In genomic region chr3:113287111-113287817, GRCh38 we compare ENCODE assay signal across 12 cellular contexts.
A peak's percentile ranks its signal among the peaks of the same experiment; 100 is the strongest.
DNase-seq lines count a peak whose midpoint lies in the region; ATAC-seq, FAIRE-seq and TF ChIP-seq lines count a peak whose summit lies in the region.
"Had no signal": no experiment of that assay in that cellular context is flagged by ENCODE, and none has a peak within 500 bp of the region (broad histone marks: within the 10 kb centered on the region; RNA-seq: fewer than 3 reads in every experiment).

No MANE protein-coding gene starts in this region.

- H2AFZ ChIP-seq in H1 (ENCODE audit: low read length), result no peak overlapping the region

- peak overlapping the region; percentile 86 for H3K27ac Mint-ChIP-seq in neural crest cell (ENCODE audit: unreplicated experiment)
- H3K27ac Mint-ChIP-seq: activated naive CD8-positive, alpha-beta T cell treated with anti-CD3 and anti-CD28 coated beads, Interleukin-2, amount 50 U/mL, for 24 hours; natural killer cell; stimulated activated naive CD8-positive, alpha-beta T cell treated with anti-CD3 and anti-CD28 coated beads, Interleukin-15, Interleukin-2, amounts not matched to agents 100 ng/mL and 50 ng/mL, for 24 hours had no signal

- H2BK20ac ChIP-seq in H1 (ENCODE audit: low read length), result no peak overlapping the region

- no peak overlapping the region for H3K18ac ChIP-seq in H1 (ENCODE audit: extremely low read depth, low read length)

- H2BK120ac ChIP-seq in H1 (replicated peaks; ENCODE audit: low read depth, low read length), result no peak overlapping the region

- no peak overlapping the region for H3K4ac ChIP-seq in H1 (replicated peaks; ENCODE audit: insufficient read length, low read depth, low read length)

- H2BK15ac ChIP-seq in H1 (ENCODE audit: low read length), result 0 out of 2 replicates have a peak overlapping the region, but pooled peaks have one; percentile 53

- peaks cover 37% of the 10 kb centered on the region for H3K4me1 Mint-ChIP-seq in neural crest cell
- H3K4me1 Mint-ChIP-seq: natural killer cell had no signal

- no peak overlapping the region for H4K91ac ChIP-seq in H1 (replicated peaks; ENCODE audit: insufficient read length, low read length)

- no peak overlapping the region for H3K14ac ChIP-seq in H1 (ENCODE audit: insufficient read length)

- H3K27me3 ChIP-seq in H1 (replicated peaks in 1 of 4; ENCODE audit: control insufficient read depth in 3 of 4, extremely low read depth in 1 of 4, insufficient read depth in 3 of 4, low read length in 3 of 4) (no peaks in the 10 kb centered on the region), SJCRH30 (no peaks in the 10 kb centered on the region), lower lobe of right lung (ENCODE audit: low read depth) (no peaks in the 10 kb centered on the region)

- no peak overlapping the region for H2BK5ac ChIP-seq in H1 (ENCODE audit: low read depth, low read length)

- H3K4me3 ChIP-seq in H1 (ENCODE audit: extremely low read depth in 1 of 4, insufficient read depth in 2 of 4, low read depth in 3 of 4, low read length in 4 of 4) (no peak overlapping the region), SJCRH30 (no peak overlapping the region), lower lobe of right lung (no peak overlapping the region)

- FAIRE-seq in H1 (lab: Jason Lieb, UNC), result no peak

- POLR2A ChIA-PET in H1 (lab: Charles Lee; ENCODE audit: partially characterized antibody), result no interaction called here

- H2AK5ac ChIP-seq in H1 (ENCODE audit: low read depth, low read length), result no peak overlapping the region

- H3K79me1 ChIP-seq in H1 (ENCODE audit: low read depth, low read length), result no peaks in the 10 kb centered on the region

- no peaks in the 10 kb centered on the region for H3K9me3 Mint-ChIP-seq in neural crest cell
- H3K9me3 Mint-ChIP-seq: activated naive CD8-positive, alpha-beta T cell treated with anti-CD3 and anti-CD28 coated beads, Interleukin-2, amount 50 U/mL, for 24 hours; natural killer cell; stimulated activated naive CD8-positive, alpha-beta T cell treated with anti-CD3 and anti-CD28 coated beads, Interleukin-15, Interleukin-2, amounts not matched to agents 100 ng/mL and 50 ng/mL, for 24 hours had no signal

- no peaks in the 10 kb centered on the region for H3K23me2 ChIP-seq in H1 (ENCODE audit: low read depth, low read length)

- H3K27ac ChIP-seq in C4-2B (peak overlapping the region; percentile 70), H1 (ENCODE audit: low read depth, low read length) (no peak overlapping the region), SJCRH30 (no peak overlapping the region), lower lobe of right lung (no peak overlapping the region)
- H3K27ac ChIP-seq: HL-60 had no signal

- DNase-seq in NCI-H1694 treated with DMSO at 0.1 percent for 48 hours (lab: John Stamatoyannopoulos, UW), result peak; percentile 61
- DNase-seq in H1 (ENCODE audit: low read depth in 1 of 2, low spot score in 2 of 2), result no peak
- DNase-seq in neural crest cell (ENCODE audit: low read depth, low spot score), result no peak
- no peak for DNase-seq in iPS-NIHi11 (ENCODE audit: low spot score)
- no peak for DNase-seq in SHP77 treated with DMSO at 0.1 percent for 48 hours (lab: John Stamatoyannopoulos, UW)
- DNase-seq in SJCRH30, result no peak
- no peak for DNase-seq in lower lobe of right lung
- DNase-seq: natural killer cell had no signal

- 0 out of 2 replicates have a peak overlapping the region, but pooled peaks have one; percentile 91 for H2BK12ac ChIP-seq in H1 (ENCODE audit: low read depth, low read length)

- H3K36me3 Mint-ChIP-seq in neural crest cell (ENCODE audit: low read depth), result peaks cover 9% of the 10 kb centered on the region
- H3K36me3 Mint-ChIP-seq: natural killer cell had no signal

- no peak overlapping the region for H3K4me3 Mint-ChIP-seq in neural crest cell
- H3K4me3 Mint-ChIP-seq: activated naive CD8-positive, alpha-beta T cell treated with anti-CD3 and anti-CD28 coated beads, Interleukin-2, amount 50 U/mL, for 24 hours; natural killer cell; stimulated activated naive CD8-positive, alpha-beta T cell treated with anti-CD3 and anti-CD28 coated beads, Interleukin-15, Interleukin-2, amounts not matched to agents 100 ng/mL and 50 ng/mL, for 24 hours had no signal

- ATAC-seq in lower lobe of right lung, result no peak
- ATAC-seq: activated naive CD8-positive, alpha-beta T cell treated with anti-CD3 and anti-CD28 coated beads, Interleukin-2, amount 50 U/mL, for 24 hours had no signal

- no peak overlapping the region for H4K8ac ChIP-seq in H1 (ENCODE audit: extremely low read depth, insufficient read depth, low read length)

- no peak overlapping the region for H3K23ac ChIP-seq in H1 (ENCODE audit: insufficient read length)

- intact Hi-C loops in lower lobe of right lung (cut with DNase I), result loop anchor here (5.0 kb wide), 2 partner anchors 150 to 235 kb away; no protein-coding TSS in a partner anchor

- TF ChIP-seq POLR2A in H1 (IDR thresholded peaks at IDR 0.05; ENCODE audit: control extremely low read depth in 1 of 2, low read depth in 2 of 2, low read length in 2 of 2), result no peak

- TF ChIP-seq RAD21 in H1 (IDR thresholded peaks at IDR 0.05 in 1 of 2, conservative IDR thresholded peaks at IDR 0.05 in 1 of 2; ENCODE audit: low read depth in 2 of 2, low read length in 2 of 2), result 0 out of 4 replicates have a peak, but pooled peaks of 1 of the 2 experiments have one; percentile 5

- CTCF ChIA-PET in H1 (lab: Charles Lee; ENCODE audit: partially characterized antibody), result interaction anchor here (1.0 to 7.8 kb wide), 41 partner anchors 9 to 459 kb away, joined by 3 to 108 read pairs (median 7); partner anchors contain the start of genes BOC and NAA50

- TF ChIP-seq EP300 in H1 (IDR thresholded peaks at IDR 0.05; ENCODE audit: borderline replicate concordance in 1 of 2, low read depth in 2 of 2, low read length in 2 of 2), result no peak

- no peaks in the 10 kb centered on the region for H3K79me2 ChIP-seq in H1 (ENCODE audit: control insufficient read depth in 1 of 2, insufficient read depth in 2 of 2, low read length in 2 of 2)

- H3K4me1 ChIP-seq in H1 (replicated peaks in 1 of 4; ENCODE audit: control insufficient read depth in 3 of 4, insufficient read depth in 4 of 4, low read length in 3 of 4) (0 out of 7 replicates have a peak, but pooled peaks cover 0 to 2% (median 0%) of the 10 kb centered on the region in 4 experiments), SJCRH30 (peaks cover 4% of the 10 kb centered on the region; the same call in 1 of the 2 replicates), lower lobe of right lung (no peaks in the 10 kb centered on the region)

- no peak overlapping the region for H4K5ac ChIP-seq in H1 (ENCODE audit: insufficient read length, low read depth, low read length)

- no peaks in the 10 kb centered on the region; a peak in 1 of 8 replicates for H3K36me3 ChIP-seq in H1 (ENCODE audit: control insufficient read depth in 2 of 4, insufficient read depth in 4 of 4, low read length in 3 of 4)
- no peaks in the 10 kb centered on the region for H3K36me3 ChIP-seq in SJCRH30
- H3K36me3 ChIP-seq in lower lobe of right lung, result no peaks in the 10 kb centered on the region

- H3K9me3 ChIP-seq in H1 (ENCODE audit: insufficient read depth in 2 of 2, low read depth in 1 of 2, low read length in 1 of 2) (no peaks in the 10 kb centered on the region), SJCRH30 (replicated peaks) (no peaks in the 10 kb centered on the region), lower lobe of right lung (no peaks in the 10 kb centered on the region)

- H3K9ac ChIP-seq in H1 (replicated peaks in 1 of 4; ENCODE audit: extremely low read depth in 1 of 4, low read depth in 3 of 4, low read length in 3 of 4), result no peak overlapping the region

- H3K27me3 Mint-ChIP-seq in neural crest cell (ENCODE audit: low read depth), result no peaks in the 10 kb centered on the region
- H3K27me3 Mint-ChIP-seq: activated naive CD8-positive, alpha-beta T cell treated with anti-CD3 and anti-CD28 coated beads, Interleukin-2, amount 50 U/mL, for 24 hours; stimulated activated naive CD8-positive, alpha-beta T cell treated with anti-CD3 and anti-CD28 coated beads, Interleukin-15, Interleukin-2, amounts not matched to agents 100 ng/mL and 50 ng/mL, for 24 hours had no signal

- 94% methylated on average over 7 of the region's 10 CpGs; no CpG with 5 or more reads in 1 of the 2 experiments for WGBS in H1 (ENCODE audit: extremely low coverage in 1 of 2, insufficient coverage in 1 of 2, insufficient read length in 1 of 2, insufficient replicate concordance in 2 of 2, low coverage in 1 of 2, low lambda C conversion rate in 2 of 2, missing lambda C conversion rate in 1 of 2), 2 experiments

- no peak overlapping the region for H3K4me2 ChIP-seq in H1 (ENCODE audit: insufficient read depth in 1 of 2, low read depth in 2 of 2, low read length in 2 of 2)

- TF ChIP-seq CTCF in C4-2B (conservative IDR thresholded peaks at IDR 0.05), result no peak
- TF ChIP-seq CTCF in H1 (IDR thresholded peaks at IDR 0.05; ENCODE audit: control extremely low read depth in 1 of 3, insufficient read depth in 1 of 3, low read depth in 1 of 3, low read length in 3 of 3), result no peak
- no peak for TF ChIP-seq CTCF in neural crest cell (conservative IDR thresholded peaks at IDR 0.05)
- no peak for TF ChIP-seq CTCF in lower lobe of right lung (IDR thresholded peaks at IDR 0.05)

- no peak overlapping the region for H3K56ac ChIP-seq in H1 (replicated peaks; ENCODE audit: insufficient read length, low read depth, low read length)

- no peaks in the 10 kb centered on the region for H4K20me1 ChIP-seq in H1 (replicated peaks in 1 of 2; ENCODE audit: control insufficient read depth in 1 of 2, insufficient read depth in 2 of 2, low read length in 2 of 2)

TF ChIP-seq in H1, 55 proteins besides CTCF, POLR2A, EP300 and RAD21:
- TF ChIP-seq POLR2AphosphoS5 (IDR thresholded peaks at IDR 0.05; ENCODE audit: low read depth, low read length) (no peak), SIX5 (IDR thresholded peaks at IDR 0.05; ENCODE audit: low read depth, low read length) (no peak), SAP30 (IDR thresholded peaks at IDR 0.05; ENCODE audit: insufficient read depth, insufficient replicate concordance, low read length) (no peak), MAFK (IDR thresholded peaks at IDR 0.05; ENCODE audit: low read depth, low read length) (peak; percentile 48; the same call in 1 of the 2 replicates), BACH1 (IDR thresholded peaks at IDR 0.05; ENCODE audit: low read length) (peak; percentile 94), GABPA (IDR thresholded peaks at IDR 0.05; ENCODE audit: borderline replicate concordance, insufficient read depth, low read length) (no peak), CHD2 (IDR thresholded peaks at IDR 0.05; ENCODE audit: low read length) (no peak)
